Comparison of ENCODE assay signal across 20 cellular contexts in genomic region chr11:92758216-92758615, GRCh38.
"Had no signal": no experiment of that assay in that cellular context is flagged by ENCODE, and none has a peak within 500 bp of the region (broad histone marks: within the 10 kb centered on the region; RNA-seq: fewer than 3 reads in every experiment).

No MANE protein-coding gene starts in this region.

- H3K4me3 ChIP-seq: left ventricle myocardium inferior, lung, mucosa of descending colon, ovary, right atrium auricular region, right lobe of liver, skin epidermis, stomach, testis, thyroid gland, upper lobe of left lung, vagina had no signal

- H3K36me3 ChIP-seq: left ventricle myocardium inferior, ovary, right atrium auricular region, right lobe of liver, stomach, thyroid gland, upper lobe of left lung, vagina had no signal

- H3K27ac ChIP-seq: left ventricle myocardium inferior, ovary, right atrium auricular region, right lobe of liver, skin epidermis, stomach, testis, thyroid gland, upper lobe of left lung, vagina had no signal

- H3K27me3 ChIP-seq: ovary, right atrium auricular region, right lobe of liver, stomach, testis, thyroid gland, upper lobe of left lung, vagina had no signal

- H3K4me1 ChIP-seq: left ventricle myocardium inferior, right atrium auricular region, right lobe of liver, stomach, testis, upper lobe of left lung, vagina had no signal

- H3K9me3 ChIP-seq: left ventricle myocardium inferior, mucosa of descending colon, ovary, right atrium auricular region, right lobe of liver, stomach, testis, thyroid gland, upper lobe of left lung, vagina had no signal

- DNase-seq: hippocampal formation; left ventricle myocardium inferior; midbrain; mucosa of descending colon; naive thymus-derived CD4-positive, alpha-beta T cell; ovary; right lobe of liver; stimulated activated CD4-positive, alpha-beta T cell treated with anti-CD3 and anti-CD28 coated beads, Interleukin-12 subunit alpha, Interleukin-12 subunit beta, amount 100 ng/mL, for 4 hours; stimulated activated CD4-positive, alpha-beta T cell treated with anti-CD3 and anti-CD28 coated beads, Interleukin-15, amount 100 ng/mL, for 24 hours; stimulated activated CD4-positive, alpha-beta T cell treated with anti-CD3 and anti-CD28 coated beads, Interleukin-2, amount 100 ng/mL, for 24 hours; stimulated activated CD4-positive, alpha-beta T cell treated with anti-CD3 and anti-CD28 coated beads, Interleukin-4, amount 100 ng/mL, for 24 hours; stimulated activated naive CD4-positive, alpha-beta T cell; stomach; testis; thyroid gland; upper lobe of left lung had no signal
